In genomic region chr17:64978138-64978537, GRCh38 we compare ENCODE assay signal across 17 cellular contexts. TPM values are rescaled to one million over a fixed set of nuclear protein-coding genes. Genes with fewer than 3 reads are reported as not detected.
DNase-seq lines count a peak whose midpoint lies in the region; ATAC-seq, FAIRE-seq and TF ChIP-seq lines count a peak whose summit lies in the region.
"Had no signal": no experiment of that assay in that cellular context is flagged by ENCODE, and none has a peak within 500 bp of the region (broad histone marks: within the 10 kb centered on the region; RNA-seq: fewer than 3 reads in every experiment).

No MANE protein-coding gene starts in this region.

- peak; percentile 11 for DNase-seq in activated CD8-positive, alpha-beta memory T cell treated with anti-CD3 and anti-CD28 coated beads for 24 hours
- no peak for DNase-seq in activated CD8-positive, alpha-beta memory T cell treated with anti-CD3 and anti-CD28 coated beads, Interleukin-2, amount 50 U/mL, for 4 hours
- DNase-seq in ecto neural progenitor cell (ENCODE audit: low spot score), result peak; percentile 15
- DNase-seq in stimulated activated effector memory CD8-positive, alpha-beta T cell treated with anti-CD3 and anti-CD28 coated beads, Interleukin-12 subunit alpha, Interleukin-12 subunit beta, amount 100 ng/mL, for 72 hours (ENCODE audit: low spot score in 2 of 2), result no peak
- no peak for DNase-seq in Calu3
- no peak for DNase-seq in NCI-H345 treated with DMSO at 0.1 percent for 48 hours (lab: John Stamatoyannopoulos, UW; ENCODE audit: unreplicated experiment)
- no peak for DNase-seq in kidney
- DNase-seq: HCEC 1CT; NCI-H1436 treated with DMSO at 0.1 percent for 48 hours; NCI-H2081; NCI-H526 treated with DMSO at 0.1 percent for 48 hours; NK-92 treated with Interleukin-12 subunit alpha and Interleukin-12 subunit beta, amount 100 ng/mL, for 24 hours; PC-9 had no signal

- FAIRE-seq in kidney (lab: Jason Lieb, UNC), result no peak
- FAIRE-seq: A204.1 had no signal

- peak overlapping the region; percentile 37; the same call in 1 of the 2 replicates for H3K27ac ChIP-seq in OCI-LY3 (ENCODE audit: low read length)
- no peak overlapping the region for H3K27ac ChIP-seq in kidney (ENCODE audit: low read depth in 2 of 2, low read length in 2 of 2)
- H3K27ac ChIP-seq: C4-2B, PC-9, SK-N-MC had no signal

- H3K36me3 ChIP-seq in OCI-LY3 (replicated peaks; ENCODE audit: low read depth, low read length) (no peaks in the 10 kb centered on the region), kidney (ENCODE audit: control insufficient read depth in 1 of 2, insufficient read depth in 2 of 2, low read length in 2 of 2) (no peaks in the 10 kb centered on the region)

- H4K20me1 ChIP-seq in OCI-LY3 (ENCODE audit: insufficient read depth, low read length), result no peaks in the 10 kb centered on the region

- BruUV-seq in Calu3 (replicated peaks; lab: Mats Ljungman, UMichigan), result no TSS peak

- no peak overlapping the region for H3K4me3 Mint-ChIP-seq in stimulated activated effector memory CD8-positive, alpha-beta T cell treated with anti-CD3 and anti-CD28 coated beads, Interleukin-12 subunit alpha, Interleukin-12 subunit beta, amount 100 ng/mL, for 72 hours
- no peak overlapping the region for H3K4me3 Mint-ChIP-seq in Calu3 (ENCODE audit: low read depth, unreplicated experiment)

- no peak overlapping the region for H3K9ac ChIP-seq in OCI-LY3 (ENCODE audit: low read length)
- no peak overlapping the region for H3K9ac ChIP-seq in kidney (ENCODE audit: low read length in 2 of 2)

- H3K4me1 ChIP-seq in OCI-LY3 (ENCODE audit: low read length) (peaks cover 49% of the 10 kb centered on the region), kidney (ENCODE audit: control insufficient read depth in 1 of 2, insufficient read depth in 1 of 2, low read depth in 1 of 2, low read length in 2 of 2) (peaks cover 3 to 8% of the 10 kb centered on the region in 2 donors)

- ATAC-seq in stimulated activated effector memory CD8-positive, alpha-beta T cell treated with anti-CD3 and anti-CD28 coated beads, Interleukin-12 subunit alpha, Interleukin-12 subunit beta, amount 100 ng/mL, for 72 hours, result no peak

- peaks cover 62% of the 10 kb centered on the region for H3K4me1 Mint-ChIP-seq in stimulated activated effector memory CD8-positive, alpha-beta T cell treated with anti-CD3 and anti-CD28 coated beads, Interleukin-12 subunit alpha, Interleukin-12 subunit beta, amount 100 ng/mL, for 72 hours
- no peaks in the 10 kb centered on the region for H3K4me1 Mint-ChIP-seq in Calu3 (ENCODE audit: low read depth, unreplicated experiment)

- intact Hi-C loops in Calu3 (cut with micrococcal nuclease; ENCODE audit: unreplicated experiment), result no loop called here
- intact Hi-C loops in kidney (cut with DNase I), result no loop called here

- H3K27me3 Mint-ChIP-seq in Calu3 (ENCODE audit: unreplicated experiment), result no peaks in the 10 kb centered on the region

- H3K4me3 ChIP-seq in OCI-LY3 (ENCODE audit: low read length), result peak overlapping the region; percentile 30; the same call in 1 of the 2 replicates
- H3K4me3 ChIP-seq in kidney (ENCODE audit: low read length in 2 of 2), result no peak overlapping the region
- H3K4me3 ChIP-seq: PC-9, SK-N-MC had no signal

- no peaks in the 10 kb centered on the region for H3K79me2 ChIP-seq in OCI-LY3 (ENCODE audit: low read length)

- TF ChIP-seq CTCF in OCI-LY3 (IDR thresholded peaks at IDR 0.05; ENCODE audit: low read depth, low read length) (no peak), Calu3 (IDR thresholded peaks at IDR 0.05; ENCODE audit: unreplicated experiment) (no peak), kidney (IDR thresholded peaks at IDR 0.05; ENCODE audit: borderline replicate concordance, extremely low read depth, insufficient read depth) (no peak)

- peak overlapping the region; percentile 64 for H3K4me2 ChIP-seq in OCI-LY3 (ENCODE audit: low read length)
- H3K4me2 ChIP-seq: PC-9 had no signal

- CTCF ChIA-PET in Calu3 (lab: Charles Lee), result no interaction called here

- peaks cover 4% of the 10 kb centered on the region for H3K9me3 Mint-ChIP-seq in stimulated activated effector memory CD8-positive, alpha-beta T cell treated with anti-CD3 and anti-CD28 coated beads, Interleukin-12 subunit alpha, Interleukin-12 subunit beta, amount 100 ng/mL, for 72 hours
- H3K9me3 Mint-ChIP-seq in Calu3 (ENCODE audit: low read depth, unreplicated experiment), result peaks cover 3% of the 10 kb centered on the region

- peaks cover 27% of the 10 kb centered on the region for H3K36me3 Mint-ChIP-seq in stimulated activated effector memory CD8-positive, alpha-beta T cell treated with anti-CD3 and anti-CD28 coated beads, Interleukin-12 subunit alpha, Interleukin-12 subunit beta, amount 100 ng/mL, for 72 hours
- H3K36me3 Mint-ChIP-seq in Calu3 (ENCODE audit: insufficient read depth, unreplicated experiment), result peaks cover 23% of the 10 kb centered on the region

- H2AFZ ChIP-seq in OCI-LY3 (ENCODE audit: low read depth, low read length), result 0 out of 2 replicates have a peak overlapping the region, but pooled peaks have one; percentile 41
- H2AFZ ChIP-seq: PC-9 had no signal

- H3K9me3 ChIP-seq in OCI-LY3 (ENCODE audit: insufficient read depth, low read length) (no peaks in the 10 kb centered on the region), kidney (ENCODE audit: control insufficient read depth in 1 of 2, low read length in 2 of 2) (no peaks in the 10 kb centered on the region)

- H3K27me3 ChIP-seq in OCI-LY3 (ENCODE audit: low read depth, low read length), result no peaks in the 10 kb centered on the region

- H3K27ac Mint-ChIP-seq in stimulated activated effector memory CD8-positive, alpha-beta T cell treated with anti-CD3 and anti-CD28 coated beads, Interleukin-12 subunit alpha, Interleukin-12 subunit beta, amount 100 ng/mL, for 72 hours, result peak overlapping the region; percentile 56
- H3K27ac Mint-ChIP-seq in Calu3 (ENCODE audit: unreplicated experiment), result no peak overlapping the region

RNA-seq across cellular contexts. Expression of gene LRRC37A3, which starts 58.9 kb away (rescaled TPM):
- 34.1 and 37.4 TPM in 2 replicates for total RNA-seq in Calu3 (2022)
- 14.3 TPM for total RNA-seq in kidney
- 13.3 TPM for polyA plus RNA-seq in kidney (ENCODE audit: insufficient read depth, low read depth, low replicate concordance)

Comparison
In these comparisons a context has a peak if more than half of its experiments do, and no peak if none do; other contexts are left out.
1. DNase-seq: peak in activated CD8-positive, alpha-beta memory T cell treated with anti-CD3 and anti-CD28 coated beads for 24 hours (single experiment) and ecto neural progenitor cell (single experiment); none in activated CD8-positive, alpha-beta memory T cell treated with anti-CD3 and anti-CD28 coated beads, Interleukin-2, amount 50 U/mL, for 4 hours (single experiment), stimulated activated effector memory CD8-positive, alpha-beta T cell treated with anti-CD3 and anti-CD28 coated beads, Interleukin-12 subunit alpha, Interleukin-12 subunit beta, amount 100 ng/mL, for 72 hours (0 of 2), Calu3 (single experiment), NCI-H345 treated with DMSO at 0.1 percent for 48 hours (single experiment) and kidney (single experiment).